Comparison of ENCODE assay signal across 19 cellular contexts in genomic region chr2:2188344-2189111, GRCh38.
"Had no signal": no experiment of that assay in that cellular context is flagged by ENCODE, and none has a peak within 500 bp of the region (broad histone marks: within the 10 kb centered on the region; RNA-seq: fewer than 3 reads in every experiment).

No MANE protein-coding gene starts in this region.

- H3K27ac ChIP-seq: breast epithelium, colonic mucosa, epithelial cell of prostate, psoas muscle, spleen had no signal

- H3K36me3 ChIP-seq: breast epithelium, colonic mucosa, spleen had no signal

- H3K27me3 Mint-ChIP-seq: activated CD4-positive, alpha-beta memory T cell treated with anti-CD3 and anti-CD28 coated beads, Interleukin-2, amount 10 ng/mL, durations not matched to agents 7 days and 5 days had no signal

- H3K9me3 ChIP-seq: breast epithelium, colonic mucosa, psoas muscle had no signal

- H3K4me3 ChIP-seq: colonic mucosa, psoas muscle, spleen had no signal

- H3K4me1 Mint-ChIP-seq: activated CD4-positive, alpha-beta memory T cell treated with anti-CD3 and anti-CD28 coated beads, Interleukin-2, amount 10 ng/mL, durations not matched to agents 7 days and 5 days; stimulated activated naive B cell treated with anti-CD40 and anti-IgM and Interleukin-4, amounts not matched to agents 10 μg/mL and 1 μg/mL and 100 μg/mL, for 72 hours had no signal

- H3K27me3 ChIP-seq: breast epithelium, colonic mucosa had no signal

- H3K4me3 Mint-ChIP-seq: activated CD4-positive, alpha-beta memory T cell treated with anti-CD3 and anti-CD28 coated beads, Interleukin-2, amount 10 ng/mL, durations not matched to agents 7 days and 5 days; activated naive CD8-positive, alpha-beta T cell; nephron progenitor cell; stimulated activated naive B cell treated with anti-CD40 and anti-IgM and Interleukin-4, amounts not matched to agents 10 μg/mL and 1 μg/mL and 100 μg/mL, for 72 hours; type B pancreatic cell had no signal

- H3K36me3 Mint-ChIP-seq: activated naive CD8-positive, alpha-beta T cell; stimulated activated naive B cell treated with anti-CD40 and anti-IgM and Interleukin-4, amounts not matched to agents 10 μg/mL and 1 μg/mL and 100 μg/mL, for 72 hours; type B pancreatic cell had no signal

- H3K9me3 Mint-ChIP-seq: activated CD4-positive, alpha-beta memory T cell treated with anti-CD3 and anti-CD28 coated beads, Interleukin-2, amount 10 ng/mL, durations not matched to agents 7 days and 5 days; stimulated activated naive B cell treated with anti-CD40 and anti-IgM and Interleukin-4, amounts not matched to agents 10 μg/mL and 1 μg/mL and 100 μg/mL, for 72 hours; type B pancreatic cell had no signal

- ATAC-seq: psoas muscle; sciatic nerve; stimulated activated naive B cell treated with anti-CD40 and anti-IgM and Interleukin-4, amounts not matched to agents 10 μg/mL and 1 μg/mL and 100 μg/mL, for 72 hours had no signal

- DNase-seq: activated CD4-positive, alpha-beta memory T cell treated with anti-CD3 and anti-CD28 coated beads, Interleukin-2, amount 10 ng/mL, durations not matched to agents 7 days and 5 days; activated CD4-positive, alpha-beta T cell treated with anti-CD3 and anti-CD28 coated beads for 1 hour; activated gamma-delta T cell; activated T-cell treated with anti-CD3 and anti-CD28 coated beads, Interleukin-2, amount 50 U/mL, for 48 hours; colonic mucosa; effector CD8-positive, alpha-beta T cell; hippocampal formation; mesendoderm; nephron progenitor cell; psoas muscle; spleen; stimulated activated CD4-positive, alpha-beta T cell treated with anti-CD3 and anti-CD28 coated beads, Interleukin-2, amount 100 ng/mL, for 24 hours; stimulated activated naive B cell treated with anti-CD40 and anti-IgM and Interleukin-4, amounts not matched to agents 10 μg/mL and 1 μg/mL and 100 μg/mL, for 72 hours; T-helper 9 cell had no signal

- H3K4me1 ChIP-seq: breast epithelium, colonic mucosa, psoas muscle, spleen had no signal

- H3K27ac Mint-ChIP-seq: activated CD4-positive, alpha-beta memory T cell treated with anti-CD3 and anti-CD28 coated beads, Interleukin-2, amount 10 ng/mL, durations not matched to agents 7 days and 5 days; activated naive CD8-positive, alpha-beta T cell; nephron progenitor cell; stimulated activated naive B cell treated with anti-CD40 and anti-IgM and Interleukin-4, amounts not matched to agents 10 μg/mL and 1 μg/mL and 100 μg/mL, for 72 hours; type B pancreatic cell had no signal
